Comparison of ENCODE assay signal across 1 cellular context in genomic region chr19:15402411-15403150, GRCh38.
TF ChIP-seq lines count a peak whose summit lies in the region.

No MANE protein-coding gene starts in this region.

TF ChIP-seq in IMR-90, 13 proteins besides CTCF, POLR2A, EP300 and RAD21:
- TF ChIP-seq MXI1 (IDR thresholded peaks at IDR 0.05; ENCODE audit: borderline replicate concordance, low read depth, low read length) (no peak), RCOR1 (IDR thresholded peaks at IDR 0.05; ENCODE audit: insufficient replicate concordance, low read length) (no peak), SMC3 (IDR thresholded peaks at IDR 0.05; ENCODE audit: low read depth, low read length) (no peak), USF2 (IDR thresholded peaks at IDR 0.05; ENCODE audit: low read depth, low read length) (no peak), MAZ (IDR thresholded peaks at IDR 0.05; ENCODE audit: borderline replicate concordance, low read depth, low read length) (no peak), CEBPB (IDR thresholded peaks at IDR 0.05; ENCODE audit: low read depth, low read length) (no peak), ELK1 (IDR thresholded peaks at IDR 0.05; ENCODE audit: borderline replicate concordance, low read depth, low read length) (no peak), BHLHE40 (IDR thresholded peaks at IDR 0.05; ENCODE audit: low read depth, low read length) (no peak), FOS (IDR thresholded peaks at IDR 0.05; ENCODE audit: low read depth, low read length) (no peak), CHD1 (IDR thresholded peaks at IDR 0.05; ENCODE audit: low read depth, low read length) (no peak), RFX5 (IDR thresholded peaks at IDR 0.05; ENCODE audit: low read depth, low read length) (no peak), NFE2L2 (IDR thresholded peaks at IDR 0.05; ENCODE audit: low read depth, low read length) (no peak), MAFK (IDR thresholded peaks at IDR 0.05; ENCODE audit: low read depth, low read length) (no peak)
